Comparison of ENCODE assay signal across 18 cellular contexts in genomic region chr3:8581806-8582436, GRCh38.
"Had no signal": no experiment of that assay in that cellular context is flagged by ENCODE, and none has a peak within 500 bp of the region (broad histone marks: within the 10 kb centered on the region; RNA-seq: fewer than 3 reads in every experiment).

No MANE protein-coding gene starts in this region.

- H3K27me3 ChIP-seq: adrenal gland, brain microvascular endothelial cell, pancreas, transverse colon had no signal

- H3K36me3 ChIP-seq: adrenal gland, brain microvascular endothelial cell, pancreas, transverse colon had no signal

- H3K4me1 ChIP-seq: adrenal gland, pancreas, transverse colon had no signal

- H3K4me3 ChIP-seq: adrenal gland, pancreas, transverse colon had no signal

- H3K9me3 ChIP-seq: adrenal gland, pancreas, transverse colon had no signal

- ATAC-seq: activated CD8-positive, alpha-beta T cell treated with anti-CD3 and anti-CD28 coated beads, Interleukin-2, amount 10 ng/mL, durations not matched to agents 7 days and 5 days; left cardiac atrium; pancreas; SK-N-SH treated with all-trans-retinoic acid at 6 μM for 48 hours; stimulated activated memory B cell treated with anti-CD40 and anti-IgM and Interleukin-4, amounts not matched to agents 10 μg/mL and 1 μg/mL and 100 μg/mL, for 72 hours; WTC11 had no signal

- DNase-seq: activated CD4-positive, alpha-beta T cell treated with anti-CD3 and anti-CD28 coated beads for 48 hours; activated CD8-positive, alpha-beta memory T cell treated with anti-CD3 and anti-CD28 coated beads, Interleukin-2, amount 50 U/mL, for 48 hours; activated CD8-positive, alpha-beta T cell treated with anti-CD3 and anti-CD28 coated beads, Interleukin-2, amount 10 ng/mL, durations not matched to agents 7 days and 5 days; activated naive CD4-positive, alpha-beta T cell treated with anti-CD3 and anti-CD28 coated beads for 36 hours; brain microvascular endothelial cell; cerebellar nuclear complex; dermis blood vessel endothelial cell; foreskin fibroblast; immature natural killer cell; left cardiac atrium; nephron progenitor cell; pancreas; small intestine; transverse colon had no signal

- H3K27ac ChIP-seq: adrenal gland, brain microvascular endothelial cell, pancreas, transverse colon had no signal
